In genomic region chr15:92906563-92907081, GRCh38 we compare ENCODE assay signal across 8 cellular contexts. TPM values are rescaled to one million over a fixed set of nuclear protein-coding genes. Genes with fewer than 3 reads are reported as not detected.
A peak's percentile ranks its signal among the peaks of the same experiment; 100 is the strongest.
DNase-seq lines count a peak whose midpoint lies in the region; ATAC-seq lines count a peak whose summit lies in the region.

No MANE protein-coding gene starts in this region.

- H3K4me3 Mint-ChIP-seq in IgD-negative memory B cell = peak overlapping the region; percentile 76 to 98 (median 87)

- H3K4me1 Mint-ChIP-seq in IgD-negative memory B cell = peaks cover 52 to 72% (median 54%) of the 10 kb centered on the region in 3 donors

- peak; percentile 52 for DNase-seq in CD1c-positive myeloid dendritic cell (ENCODE audit: extremely low spot score)
- peak; percentile 56 for DNase-seq in activated naive CD4-positive, alpha-beta T cell treated with anti-CD3 and anti-CD28 coated beads, Interleukin-2, amount 50 U/mL, for 16 hours
- peak; percentile 92 for DNase-seq in kidney tubule cell (ENCODE audit: low spot score)
- DNase-seq in amniotic stem cell (lab: John Stamatoyannopoulos, UW) = no peak
- no peak for DNase-seq in Kasumi-1 (lab: John Stamatoyannopoulos, UW)

- no peaks in the 10 kb centered on the region for H3K27me3 Mint-ChIP-seq in IgD-negative memory B cell

- H3K27ac Mint-ChIP-seq in IgD-negative memory B cell = peak overlapping the region; percentile 91 to 100 (median 100)

- H3K27ac ChIP-seq in temporal lobe (ENCODE audit: low read depth, low read length) = peak overlapping the region; percentile 89

- H3K36me3 Mint-ChIP-seq in IgD-negative memory B cell = peaks cover 6% of the 10 kb centered on the region

- peaks cover 0 to 1% (median 0%) of the 10 kb centered on the region in 3 donors for H3K9me3 Mint-ChIP-seq in IgD-negative memory B cell

- peak; percentile 25 for ATAC-seq in GM19438 (IDR thresholded peaks at IDR 0.05; ENCODE audit: low read depth, unreplicated experiment)

RNA-seq across cellular contexts. Expression of gene CHD2, which starts 6.5 kb away (rescaled TPM):
- polyA plus RNA-seq in IgD-negative memory B cell = 131 TPM
- 93.4 TPM for total RNA-seq in temporal lobe

Comparison
In these comparisons a context has a peak if more than half of its experiments do, and no peak if none do; other contexts are left out.
1. DNase-seq: peak in CD1c-positive myeloid dendritic cell (single experiment), activated naive CD4-positive, alpha-beta T cell treated with anti-CD3 and anti-CD28 coated beads, Interleukin-2, amount 50 U/mL, for 16 hours (single experiment) and kidney tubule cell (single experiment); none in amniotic stem cell (single experiment) and Kasumi-1 (0 of 2).